ENCODE assay signal across 17 cellular contexts in the genomic region with DNA sequence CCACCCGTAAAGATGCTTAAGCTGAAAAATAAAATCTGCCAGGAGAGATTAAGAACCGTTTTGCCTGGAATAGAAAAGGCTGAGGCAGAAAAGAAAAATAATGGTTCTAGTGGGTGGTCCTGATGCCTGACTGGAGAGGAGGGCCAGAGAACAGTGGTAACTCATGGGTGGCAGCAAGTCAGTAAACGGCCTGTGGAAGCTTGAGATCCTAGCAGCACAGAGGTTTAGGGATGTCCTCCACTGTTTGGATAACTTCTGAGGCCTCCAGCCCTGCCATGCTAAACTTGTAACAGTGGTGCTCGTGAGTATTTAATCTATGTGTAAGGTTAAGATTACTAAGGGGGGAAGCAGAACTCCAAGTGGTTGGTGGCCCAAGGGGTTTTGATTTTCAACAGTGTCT.
"Had no signal": no experiment of that assay in that cellular context is flagged by ENCODE, and none has a peak within 500 bp of the region (broad histone marks: within the 10 kb centered on the region; RNA-seq: fewer than 3 reads in every experiment).

No MANE protein-coding gene starts in this region.

- ATAC-seq: activated naive CD8-positive, alpha-beta T cell treated with anti-CD3 and anti-CD28 coated beads, Interleukin-2, amount 50 U/mL, for 24 hours; foreskin keratinocyte; natural killer cell treated with Interleukin-12 subunit alpha and Interleukin-12 subunit beta and Interleukin-15 and Interleukin-18, amount 100 ng/mL, for 72 hours; psoas muscle; right lobe of liver had no signal

- H3K4me1 ChIP-seq: breast epithelium, foreskin keratinocyte, right lobe of liver had no signal

- H3K4me3 Mint-ChIP-seq: activated naive CD8-positive, alpha-beta T cell treated with anti-CD3 and anti-CD28 coated beads, Interleukin-2, amount 50 U/mL, for 24 hours; natural killer cell treated with Interleukin-12 subunit alpha and Interleukin-12 subunit beta and Interleukin-15 and Interleukin-18, amount 100 ng/mL, for 72 hours had no signal

- H3K9me3 Mint-ChIP-seq: activated naive CD8-positive, alpha-beta T cell treated with anti-CD3 and anti-CD28 coated beads, Interleukin-2, amount 50 U/mL, for 24 hours; natural killer cell treated with Interleukin-12 subunit alpha and Interleukin-12 subunit beta and Interleukin-15 and Interleukin-18, amount 100 ng/mL, for 72 hours had no signal

- H3K27me3 Mint-ChIP-seq: activated naive CD8-positive, alpha-beta T cell treated with anti-CD3 and anti-CD28 coated beads, Interleukin-2, amount 50 U/mL, for 24 hours; natural killer cell treated with Interleukin-12 subunit alpha and Interleukin-12 subunit beta and Interleukin-15 and Interleukin-18, amount 100 ng/mL, for 72 hours had no signal

- H3K9me3 ChIP-seq: breast epithelium, psoas muscle, right lobe of liver, thyroid gland had no signal

- H3K4me3 ChIP-seq: breast epithelium, psoas muscle, right lobe of liver, thyroid gland had no signal

- DNase-seq: activated CD4-positive, CD25-positive, alpha-beta regulatory T cell treated with anti-CD3 and anti-CD28 coated beads, Interleukin-2, amount 50 U/mL, for 72 hours; activated naive CD4-positive, alpha-beta T cell; activated naive CD8-positive, alpha-beta T cell treated with anti-CD3 and anti-CD28 coated beads, Interleukin-2, amount 50 U/mL, for 24 hours; activated T-cell treated with anti-CD3 and anti-CD28 coated beads, Interleukin-2, amount 50 U/mL, for 48 hours; aorta; cerebellar nuclear complex; effector memory CD4-positive, alpha-beta T cell; foreskin keratinocyte; kidney glomerular epithelial cell; mesendoderm; occipital lobe; psoas muscle; right lobe of liver; stimulated activated CD4-positive, alpha-beta T cell treated with anti-CD3 and anti-CD28 coated beads, Interleukin-1b, Interleukin-23, amount 100 ng/mL, for 48 hours; thyroid gland had no signal

- H3K27me3 ChIP-seq: breast epithelium, foreskin keratinocyte, right lobe of liver, thyroid gland had no signal

- H3K27ac Mint-ChIP-seq: activated naive CD8-positive, alpha-beta T cell treated with anti-CD3 and anti-CD28 coated beads, Interleukin-2, amount 50 U/mL, for 24 hours had no signal

- H3K36me3 ChIP-seq: breast epithelium, thyroid gland had no signal

- H3K27ac ChIP-seq: breast epithelium, foreskin keratinocyte, psoas muscle, right lobe of liver, thyroid gland had no signal
